In genomic region chr15:33067456-33067855, GRCh38 we compare ENCODE assay signal across 9 cellular contexts.
DNase-seq lines count a peak whose midpoint lies in the region; TF ChIP-seq lines count a peak whose summit lies in the region.
"Had no signal": no experiment of that assay in that cellular context is flagged by ENCODE, and none has a peak within 500 bp of the region (broad histone marks: within the 10 kb centered on the region; RNA-seq: fewer than 3 reads in every experiment).

No MANE protein-coding gene starts in this region.

- POLR2A ChIA-PET in RWPE1 (lab: Yijun Ruan, JAX; ENCODE audit: low non-redundant PET), result no interaction called here

- H3K4me3 ChIP-seq in foreskin fibroblast (ENCODE audit: low read depth in 1 of 2, low read length in 2 of 2) (peak overlapping the region; percentile 42), skeletal muscle tissue (ENCODE audit: low read length in 3 of 3) (peak overlapping the region in 2 of 3 donors; percentile 50 to 59)

- no peaks in the 10 kb centered on the region for H3K9me3 ChIP-seq in skeletal muscle tissue (ENCODE audit: control insufficient read depth in 3 of 3, low read length in 3 of 3)
- H3K9me3 ChIP-seq: heart left ventricle had no signal

- H3K4me1 ChIP-seq in skeletal muscle tissue (ENCODE audit: control insufficient read depth in 3 of 3, insufficient read depth in 3 of 3, low read length in 3 of 3), result peaks cover 17 to 23% (median 21%) of the 10 kb centered on the region in 3 donors

- H3K36me3 ChIP-seq in skeletal muscle tissue (ENCODE audit: control insufficient read depth in 3 of 3, insufficient read depth in 3 of 3, low read length in 3 of 3), result no peaks in the 10 kb centered on the region
- H3K36me3 ChIP-seq: heart left ventricle had no signal

- peaks cover 0 to 5% (median 0%) of the 10 kb centered on the region in 3 donors for H3K27me3 ChIP-seq in skeletal muscle tissue (ENCODE audit: control insufficient read depth in 3 of 3, insufficient read depth in 3 of 3, low read length in 3 of 3)
- H3K27me3 ChIP-seq: heart left ventricle had no signal

- CTCF ChIA-PET in RWPE1 (lab: Yijun Ruan, JAX), result no interaction called here

- H3K9ac ChIP-seq in skeletal muscle tissue (ENCODE audit: low read depth in 1 of 3, low read length in 3 of 3), result peak overlapping the region in 1 of 3 donors; percentile 60

- H3K27ac ChIP-seq in RWPE1, result peak overlapping the region; percentile 76
- H3K27ac ChIP-seq in skeletal muscle tissue (ENCODE audit: low read depth, low read length), result no peak overlapping the region

- no peak for TF ChIP-seq CTCF in RWPE1 (conservative IDR thresholded peaks at IDR 0.05; ENCODE audit: low read depth)
- no peak for TF ChIP-seq CTCF in foreskin fibroblast (IDR thresholded peaks at IDR 0.05; ENCODE audit: low read depth, low read length)

- DNase-seq in GM03348 (ENCODE audit: low spot score), result peak; percentile 70
- no peak for DNase-seq in RWPE1 (ENCODE audit: low spot score)
- DNase-seq in foreskin fibroblast, result peak; percentile 85
- no peak for DNase-seq in germinal center (ENCODE audit: low spot score)
- DNase-seq in SIG-M5 (lab: John Stamatoyannopoulos, UW), result no peak
- DNase-seq in NCI-H446 (lab: John Stamatoyannopoulos, UW), result no peak
- no peak for DNase-seq in activated CD8-positive, alpha-beta memory T cell treated with anti-CD3 and anti-CD28 coated beads, Interleukin-2, amount 50 U/mL, for 4 hours

Comparison
In these comparisons a context has a peak if more than half of its experiments do, and no peak if none do; other contexts are left out.
1. DNase-seq: peak in GM03348 (single experiment) and foreskin fibroblast (2 of 2); none in RWPE1 (single experiment), germinal center (single experiment), SIG-M5 (single experiment), NCI-H446 (0 of 2) and activated CD8-positive, alpha-beta memory T cell treated with anti-CD3 and anti-CD28 coated beads, Interleukin-2, amount 50 U/mL, for 4 hours (single experiment).